ENCODE assay signal across 8 cellular contexts in the genomic region with DNA sequence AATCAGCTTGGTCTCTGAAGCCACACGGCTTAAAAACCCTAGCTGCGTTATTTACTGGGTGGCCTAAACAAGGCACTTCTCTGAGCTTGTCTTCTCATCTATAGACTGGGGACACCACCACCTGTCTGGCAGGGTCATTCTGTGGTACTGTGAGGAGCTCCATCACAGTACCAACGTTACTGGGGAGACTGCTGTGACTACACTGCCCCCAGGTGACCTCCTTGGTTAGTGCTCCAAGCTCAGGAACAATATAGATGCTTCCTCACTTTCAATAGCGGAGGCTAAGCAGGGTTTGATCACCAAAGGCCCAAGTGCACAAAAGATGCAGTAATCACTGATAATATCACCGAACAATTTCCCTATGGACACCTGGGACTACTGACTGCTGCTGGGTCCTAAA. TPM values are rescaled to one million over a fixed set of nuclear protein-coding genes. Genes with fewer than 3 reads are reported as not detected.
A peak's percentile ranks its signal among the peaks of the same experiment; 100 is the strongest.
DNase-seq lines count a peak whose midpoint lies in the region; ATAC-seq and TF ChIP-seq lines count a peak whose summit lies in the region.

No MANE protein-coding gene starts in this region.

- no peaks in the 10 kb centered on the region for H3K27me3 Mint-ChIP-seq in activated CD8-positive, alpha-beta memory T cell treated with anti-CD3 and anti-CD28 coated beads, Interleukin-2, amount 10 ng/mL, durations not matched to agents 7 days and 5 days
- H3K27me3 Mint-ChIP-seq in brain = no peaks in the 10 kb centered on the region

- peaks cover 3% of the 10 kb centered on the region for H3K4me1 Mint-ChIP-seq in activated CD8-positive, alpha-beta memory T cell treated with anti-CD3 and anti-CD28 coated beads, Interleukin-2, amount 10 ng/mL, durations not matched to agents 7 days and 5 days
- H3K4me1 Mint-ChIP-seq in brain = peaks cover 7% of the 10 kb centered on the region

- CTCF ChIA-PET in activated CD8-positive, alpha-beta memory T cell treated with anti-CD3 and anti-CD28 coated beads, Interleukin-2, amount 10 ng/mL, durations not matched to agents 7 days and 5 days (lab: Charles Lee) = interaction anchor here (0.7 to 8.8 kb wide), 27 partner anchors 9 to 375 kb away, joined by 3 to 426 read pairs (median 9); partner anchors contain the start of genes CCDC86, PRPF19, PTGDR2 and TMEM109

- DNase-seq in activated CD8-positive, alpha-beta memory T cell treated with anti-CD3 and anti-CD28 coated beads, Interleukin-2, amount 10 ng/mL, durations not matched to agents 7 days and 5 days = peak; percentile 75
- no peak for DNase-seq in activated CD8-positive, alpha-beta memory T cell treated with anti-CD3 and anti-CD28 coated beads, Interleukin-2, amount 50 U/mL, for 48 hours
- peak; percentile 89 for DNase-seq in HT-29 (ENCODE audit: low spot score)
- DNase-seq in OCI-M1 (lab: John Stamatoyannopoulos, UW) = peak; percentile 63
- peak; percentile 64 for DNase-seq in left kidney (ENCODE audit: low read depth, low spot score)
- no peak for DNase-seq in posterior vena cava (ENCODE audit: low spot score)

- intact Hi-C loops in posterior vena cava (cut with DNase I) = no loop called here

- no peaks in the 10 kb centered on the region for H3K9me3 Mint-ChIP-seq in activated CD8-positive, alpha-beta memory T cell treated with anti-CD3 and anti-CD28 coated beads, Interleukin-2, amount 10 ng/mL, durations not matched to agents 7 days and 5 days (ENCODE audit: low read depth)
- H3K9me3 Mint-ChIP-seq in brain = peaks cover 0 to 3% (median 0%) of the 10 kb centered on the region in 5 experiments

- no peak overlapping the region for H3K4me3 Mint-ChIP-seq in activated CD8-positive, alpha-beta memory T cell treated with anti-CD3 and anti-CD28 coated beads, Interleukin-2, amount 10 ng/mL, durations not matched to agents 7 days and 5 days
- no peak overlapping the region for H3K4me3 Mint-ChIP-seq in brain

- TF ChIP-seq CTCF in brain (conservative IDR thresholded peaks at IDR 0.05) = peak; percentile 56 to 66

- H3K27ac Mint-ChIP-seq in activated CD8-positive, alpha-beta memory T cell treated with anti-CD3 and anti-CD28 coated beads, Interleukin-2, amount 10 ng/mL, durations not matched to agents 7 days and 5 days = no peak overlapping the region
- peak overlapping the region in 1 of 5 experiments; percentile 53 for H3K27ac Mint-ChIP-seq in brain

- H3K36me3 Mint-ChIP-seq in activated CD8-positive, alpha-beta memory T cell treated with anti-CD3 and anti-CD28 coated beads, Interleukin-2, amount 10 ng/mL, durations not matched to agents 7 days and 5 days = peaks cover 14% of the 10 kb centered on the region
- peaks cover 57% of the 10 kb centered on the region for H3K36me3 Mint-ChIP-seq in brain

- peak; percentile 98 for ATAC-seq in activated CD8-positive, alpha-beta memory T cell treated with anti-CD3 and anti-CD28 coated beads, Interleukin-2, amount 10 ng/mL, durations not matched to agents 7 days and 5 days
- ATAC-seq in GM21367 (IDR thresholded peaks at IDR 0.05; ENCODE audit: unreplicated experiment) = no peak

RNA-seq across cellular contexts. Expression of gene PRPF19, which starts 18.9 kb away (rescaled TPM):
- total RNA-seq in activated CD8-positive, alpha-beta memory T cell treated with anti-CD3 and anti-CD28 coated beads, Interleukin-2, amount 10 ng/mL, durations not matched to agents 7 days and 5 days = 100 to 1,000 TPM; 125 to 144 TPM
- total RNA-seq in HT-29 (2014; rRNA removed; shearing (Covaris generic)) = 144 and 152 TPM in 2 replicates
- polyA plus RNA-seq in brain (ENCODE audit: insufficient read depth, low read depth, low replicate concordance) = 200 TPM
- 10 to 100 TPM; 47.6 to 50.9 TPM for total RNA-seq in posterior vena cava

RNA-seq across cellular contexts. Expression of gene ZP1, which starts 20.2 kb away (rescaled TPM):
- total RNA-seq in activated CD8-positive, alpha-beta memory T cell treated with anti-CD3 and anti-CD28 coated beads, Interleukin-2, amount 10 ng/mL, durations not matched to agents 7 days and 5 days = not detected
- not detected in 2 replicates for total RNA-seq in HT-29 (2014; rRNA removed; shearing (Covaris generic))
- 1.0 TPM for polyA plus RNA-seq in brain (ENCODE audit: insufficient read depth, low read depth, low replicate concordance)
- not detected for total RNA-seq in posterior vena cava

RNA-seq across cellular contexts. Expression of gene TMEM109, which starts 26.4 kb away (rescaled TPM):
- total RNA-seq in activated CD8-positive, alpha-beta memory T cell treated with anti-CD3 and anti-CD28 coated beads, Interleukin-2, amount 10 ng/mL, durations not matched to agents 7 days and 5 days = 100 to 1,000 TPM; 106 to 121 TPM
- 96.5 and 102 TPM in 2 replicates for total RNA-seq in HT-29 (2014; rRNA removed; shearing (Covaris generic))
- 69.7 TPM for polyA plus RNA-seq in brain (ENCODE audit: insufficient read depth, low read depth, low replicate concordance)
- total RNA-seq in posterior vena cava = 100 to 1,000 TPM; 118 to 125 TPM

RNA-seq across cellular contexts. Expression of gene PTGDR2, which starts 31.8 kb away (rescaled TPM):
- total RNA-seq in activated CD8-positive, alpha-beta memory T cell treated with anti-CD3 and anti-CD28 coated beads, Interleukin-2, amount 10 ng/mL, durations not matched to agents 7 days and 5 days = 1 to 10 TPM; 1.1 to 3.7 TPM
- total RNA-seq in HT-29 (2014; rRNA removed; shearing (Covaris generic)) = 0.41 TPM in 1 of 2 replicates, not detected in the other
- polyA plus RNA-seq in brain (ENCODE audit: insufficient read depth, low read depth, low replicate concordance) = 1.3 TPM
- under 1 TPM in 1 of 2 donors, not detected in 1; 0.14 TPM for total RNA-seq in posterior vena cava

RNA-seq across cellular contexts. Expression of gene TMEM132A, which starts 36.7 kb away (rescaled TPM):
- under 1 TPM; 0.52 to 0.93 TPM for total RNA-seq in activated CD8-positive, alpha-beta memory T cell treated with anti-CD3 and anti-CD28 coated beads, Interleukin-2, amount 10 ng/mL, durations not matched to agents 7 days and 5 days
- total RNA-seq in HT-29 (2014; rRNA removed; shearing (Covaris generic)) = 35.6 and 37.5 TPM in 2 replicates
- polyA plus RNA-seq in brain (ENCODE audit: insufficient read depth, low read depth, low replicate concordance) = 113 TPM
- 1 to 10 TPM; 5.4 to 7.7 TPM for total RNA-seq in posterior vena cava

Comparison
In these comparisons a context has a peak if more than half of its experiments do, and no peak if none do; other contexts are left out.
1. DNase-seq: peak in activated CD8-positive, alpha-beta memory T cell treated with anti-CD3 and anti-CD28 coated beads, Interleukin-2, amount 10 ng/mL, durations not matched to agents 7 days and 5 days (single experiment), HT-29 (single experiment), OCI-M1 (single experiment) and left kidney (single experiment); none in activated CD8-positive, alpha-beta memory T cell treated with anti-CD3 and anti-CD28 coated beads, Interleukin-2, amount 50 U/mL, for 48 hours (single experiment) and posterior vena cava (single experiment).